ENCODE assay signal across 21 cellular contexts in the genomic region with DNA sequence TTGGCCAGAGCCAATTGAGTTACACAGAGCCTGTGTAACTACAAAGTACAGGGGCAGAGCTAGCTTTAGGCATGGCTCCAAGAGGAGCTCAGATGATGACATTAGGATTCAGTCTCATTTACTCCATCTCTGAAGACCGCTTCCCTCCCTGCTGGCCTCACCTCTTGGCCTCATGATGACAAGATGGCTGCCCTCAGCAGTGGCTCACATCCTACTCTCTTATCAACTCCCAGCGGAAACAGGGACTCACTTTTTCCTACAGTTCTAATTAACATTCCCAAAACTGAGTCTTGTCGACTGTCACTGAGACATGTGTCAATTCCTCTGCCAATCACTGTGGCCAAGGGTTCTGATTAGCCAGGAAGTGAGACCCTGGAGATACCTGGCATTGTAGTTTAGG.
"Had no signal": no experiment of that assay in that cellular context is flagged by ENCODE, and none has a peak within 500 bp of the region (broad histone marks: within the 10 kb centered on the region; RNA-seq: fewer than 3 reads in every experiment).

No MANE protein-coding gene starts in this region.

- H3K4me3 Mint-ChIP-seq: natural killer cell; neural crest cell; stimulated activated effector memory CD8-positive, alpha-beta T cell treated with anti-CD3 and anti-CD28 coated beads, Interleukin-12 subunit alpha, Interleukin-12 subunit beta, amount 100 ng/mL, for 72 hours; type B pancreatic cell had no signal

- H3K4me2 ChIP-seq: hepatocyte had no signal

- DNase-seq: dorsolateral prefrontal cortex; effector CD4-positive, alpha-beta T cell; gastrocnemius medialis; kidney; natural killer cell; stimulated activated CD4-positive, alpha-beta T cell treated with anti-CD3 and anti-CD28 coated beads, Interleukin-2, amount 100 ng/mL, for 24 hours; stimulated activated CD4-positive, alpha-beta T cell treated with anti-CD3 and anti-CD28 coated beads, Interleukin-4, amount 100 ng/mL, for 24 hours; stimulated activated naive CD4-positive, alpha-beta T cell treated with Interleukin-2 at 50 U/mL for 16 hours; stomach; tibial artery had no signal

- H3K27me3 ChIP-seq: dorsolateral prefrontal cortex, gastrocnemius medialis, hepatocyte, stomach, tibial artery had no signal

- H3K9me3 Mint-ChIP-seq: natural killer cell; neural crest cell; stimulated activated effector memory CD8-positive, alpha-beta T cell treated with anti-CD3 and anti-CD28 coated beads, Interleukin-12 subunit alpha, Interleukin-12 subunit beta, amount 100 ng/mL, for 72 hours; type B pancreatic cell had no signal

- H3K27ac Mint-ChIP-seq: natural killer cell; progenitor cell of endocrine pancreas; stimulated activated effector memory CD8-positive, alpha-beta T cell treated with anti-CD3 and anti-CD28 coated beads, Interleukin-12 subunit alpha, Interleukin-12 subunit beta, amount 100 ng/mL, for 72 hours had no signal

- ATAC-seq: gastrocnemius medialis; heart left ventricle; left lobe of liver; natural killer cell; sciatic nerve; stimulated activated effector memory CD8-positive, alpha-beta T cell treated with anti-CD3 and anti-CD28 coated beads, Interleukin-12 subunit alpha, Interleukin-12 subunit beta, amount 100 ng/mL, for 72 hours had no signal

- H3K36me3 ChIP-seq: gastrocnemius medialis, heart left ventricle, stomach had no signal

- H3K9ac ChIP-seq: parathyroid adenoma had no signal

- H3K36me3 Mint-ChIP-seq: natural killer cell; stimulated activated effector memory CD8-positive, alpha-beta T cell treated with anti-CD3 and anti-CD28 coated beads, Interleukin-12 subunit alpha, Interleukin-12 subunit beta, amount 100 ng/mL, for 72 hours; type B pancreatic cell had no signal

- H2AFZ ChIP-seq: hepatocyte, parathyroid adenoma had no signal

- H3K27me3 Mint-ChIP-seq: progenitor cell of endocrine pancreas, type B pancreatic cell had no signal

- H3K4me3 ChIP-seq: dorsolateral prefrontal cortex, gastrocnemius medialis, heart left ventricle, hepatocyte, lung, stomach, tibial artery had no signal

- H3K27ac ChIP-seq: dorsolateral prefrontal cortex, gastrocnemius medialis, hepatocyte, parathyroid adenoma, stomach, tibial artery had no signal

- H3K9me3 ChIP-seq: gastrocnemius medialis, heart left ventricle, stomach, tibial artery had no signal

- H3K4me1 Mint-ChIP-seq: stimulated activated effector memory CD8-positive, alpha-beta T cell treated with anti-CD3 and anti-CD28 coated beads, Interleukin-12 subunit alpha, Interleukin-12 subunit beta, amount 100 ng/mL, for 72 hours had no signal

- H3K4me1 ChIP-seq: parathyroid adenoma had no signal

- FAIRE-seq: colon, kidney had no signal
